In the genomic region with DNA sequence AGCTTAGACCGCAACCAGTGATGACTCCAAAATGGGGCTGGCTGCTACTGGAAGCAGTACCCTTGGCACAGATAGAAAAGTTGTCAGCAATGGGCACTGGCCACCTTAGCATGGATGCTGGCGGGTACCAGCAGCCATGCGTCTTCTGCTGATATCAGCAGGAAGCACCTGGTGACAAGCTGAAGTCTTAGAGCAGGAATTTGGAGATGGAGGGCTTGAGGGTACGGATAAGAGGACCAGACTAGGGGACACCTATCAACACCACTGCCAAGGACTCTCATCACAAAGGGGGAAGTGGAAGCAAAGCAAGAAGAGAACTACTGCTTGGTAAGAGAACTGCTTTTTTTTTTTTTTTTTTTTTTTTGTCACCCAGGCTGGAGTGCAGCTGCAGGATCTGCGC, we compare ENCODE assay signal across 21 cellular contexts.
"Had no signal": no experiment of that assay in that cellular context is flagged by ENCODE, and none has a peak within 500 bp of the region (broad histone marks: within the 10 kb centered on the region; RNA-seq: fewer than 3 reads in every experiment).

No MANE protein-coding gene starts in this region.

- H3K79me2 ChIP-seq: hepatocyte had no signal

- DNase-seq: effector CD8-positive, alpha-beta T cell; endodermal cell; foreskin fibroblast; gastrocnemius medialis; head of caudate nucleus; kidney; naive thymus-derived CD8-positive, alpha-beta T cell; nephron progenitor cell; nucleus accumbens; psoas muscle; right cardiac atrium; sigmoid colon; stimulated activated CD4-positive, alpha-beta T cell treated with anti-CD3 and anti-CD28 coated beads, Interleukin-2, amount 100 ng/mL, for 24 hours; stimulated activated CD4-positive, alpha-beta T cell treated with anti-CD3 and anti-CD28 coated beads, Interleukin-4, amount 100 ng/mL, for 24 hours; stimulated activated naive CD4-positive, alpha-beta T cell treated with Interleukin-2 at 50 U/mL for 16 hours; stomach; thyroid gland; trophoblast cell had no signal

- H3K27me3 ChIP-seq: gastrocnemius medialis, hepatocyte, sigmoid colon, stomach, thyroid gland, vagina had no signal

- H3K27ac ChIP-seq: epithelial cell of prostate, gastrocnemius medialis, hepatocyte, psoas muscle, sigmoid colon, stomach, thyroid gland, vagina had no signal

- H3K4me3 ChIP-seq: gastrocnemius medialis, hepatocyte, psoas muscle, sigmoid colon, stomach, thyroid gland, vagina had no signal

- H3K36me3 ChIP-seq: gastrocnemius medialis, sigmoid colon, stomach, thyroid gland, vagina had no signal

- H2AFZ ChIP-seq: hepatocyte had no signal

- H3K4me1 ChIP-seq: gastrocnemius medialis, psoas muscle, sigmoid colon, stomach, thyroid gland, vagina had no signal

- H3K9me3 ChIP-seq: gastrocnemius medialis, psoas muscle, sigmoid colon, thyroid gland, vagina had no signal

- H3K4me2 ChIP-seq: hepatocyte had no signal
